ENCODE assay signal across 17 cellular contexts in the genomic region with DNA sequence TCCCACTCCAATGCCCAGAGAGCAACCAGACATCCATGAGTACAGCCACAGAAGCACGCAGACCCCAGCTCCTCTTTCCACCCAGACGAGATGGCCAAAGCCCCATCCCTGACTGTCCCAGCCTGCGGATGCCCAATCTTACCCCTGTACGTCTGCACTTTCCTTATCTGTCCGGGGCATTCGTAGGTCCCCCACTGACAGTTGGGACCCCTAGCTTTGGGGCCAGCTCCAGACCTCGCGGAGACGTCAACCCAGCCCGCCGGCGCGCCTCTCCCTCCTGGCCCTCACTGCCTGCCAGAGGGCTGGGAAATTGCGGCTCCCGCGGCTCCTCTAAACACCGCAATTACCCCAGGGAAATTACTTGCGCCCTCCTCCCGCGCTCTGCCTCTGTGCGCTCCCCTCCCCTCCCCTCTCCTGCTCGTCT. TPM values are rescaled to one million over a fixed set of nuclear protein-coding genes. Genes with fewer than 3 reads are reported as not detected.
DNase-seq lines count a peak whose midpoint lies in the region; ATAC-seq and TF ChIP-seq lines count a peak whose summit lies in the region.
"Had no signal": no experiment of that assay in that cellular context is flagged by ENCODE, and none has a peak within 500 bp of the region (broad histone marks: within the 10 kb centered on the region; RNA-seq: fewer than 3 reads in every experiment).

No MANE protein-coding gene starts in this region.

- H4K5ac ChIP-seq in mesendoderm (ENCODE audit: low read length), result no peak overlapping the region

- H3K4me2 ChIP-seq in mesendoderm (ENCODE audit: low read length), result no peak overlapping the region

- no CpG with 5 or more reads among the region's 22 CpGs for WGBS in mesendoderm (ENCODE audit: extremely low coverage, insufficient coverage, low lambda C conversion rate)

- no peak overlapping the region for H2BK15ac ChIP-seq in mesendoderm (replicated peaks; ENCODE audit: low read depth)

- no peaks in the 10 kb centered on the region for H3K9me3 ChIP-seq in cardiac muscle cell (ENCODE audit: low read depth)
- no peaks in the 10 kb centered on the region for H3K9me3 ChIP-seq in WERI-Rb-1 (ENCODE audit: severe bottlenecking)
- H3K9me3 ChIP-seq: BE2C had no signal

- no peaks in the 10 kb centered on the region for H3K36me3 ChIP-seq in cardiac muscle cell
- H3K36me3 ChIP-seq in WERI-Rb-1, result no peaks in the 10 kb centered on the region
- H3K36me3 ChIP-seq in mesendoderm (ENCODE audit: control insufficient read depth, insufficient read depth, low read length), result no peaks in the 10 kb centered on the region
- H3K36me3 ChIP-seq: BE2C had no signal

- in situ Hi-C loops in KBM-7 (cut with MboI; ENCODE audit: low pct_unique_long_range_greater_than_20kb, low sequenced_read_pairs), result no loop called here

- no peak overlapping the region for H2BK120ac ChIP-seq in mesendoderm (ENCODE audit: low read depth, low read length)

- H3K27ac ChIP-seq in cardiac muscle cell (no peak overlapping the region), WERI-Rb-1 (no peak overlapping the region), mesendoderm (ENCODE audit: low read depth, low read length) (no peak overlapping the region), caudate nucleus (ENCODE audit: low read depth, low read length) (no peak overlapping the region)

- no peak overlapping the region for H3K9ac ChIP-seq in mesendoderm (ENCODE audit: low read length)

- no peaks in the 10 kb centered on the region for H3K79me1 ChIP-seq in mesendoderm (ENCODE audit: low read length)

- H3K4me3 ChIP-seq in cardiac muscle cell (peak overlapping the region; percentile 8), WERI-Rb-1 (ENCODE audit: low read depth, low read length) (peak overlapping the region; percentile 38), mesendoderm (ENCODE audit: low read length) (no peak overlapping the region)

- no peak overlapping the region for H4K8ac ChIP-seq in mesendoderm (ENCODE audit: low read depth, low read length)

- H3K56ac ChIP-seq in mesendoderm (ENCODE audit: low read length), result no peak overlapping the region

- no peak for DNase-seq in cardiac muscle cell (ENCODE audit: low read depth in 1 of 2, low spot score in 1 of 2)
- no peak for DNase-seq in Right ventricle myocardium inferior (ENCODE audit: missing footprints)
- peak; percentile 15 for DNase-seq in WERI-Rb-1
- peak; percentile 14 for DNase-seq in mesendoderm
- no peak for DNase-seq in SKM-1 (lab: John Stamatoyannopoulos, UW; ENCODE audit: unreplicated experiment)
- DNase-seq in caudate nucleus (lab: John Stamatoyannopoulos, UW), result no peak
- no peak for DNase-seq in KBM-7
- no peak for DNase-seq in activated CD4-positive, alpha-beta T cell treated with anti-CD3 and anti-CD28 coated beads for 1 hour
- DNase-seq: activated CD4-positive, alpha-beta T cell treated with anti-CD3 and anti-CD28 coated beads for 36 hours; BE2C; foreskin melanocyte; islet precursor cell; OCI-M1; stimulated activated CD4-positive, alpha-beta T cell treated with anti-CD3 and anti-CD28 coated beads, Interleukin-1b, Interleukin-23, amount 100 ng/mL, for 48 hours; trophoblast cell had no signal

- H2BK5ac ChIP-seq in mesendoderm (ENCODE audit: low read length), result no peak overlapping the region

- no peak overlapping the region for H3K23ac ChIP-seq in mesendoderm (ENCODE audit: low read length)

- no peak overlapping the region for H2AK5ac ChIP-seq in mesendoderm (ENCODE audit: low read length)

- peaks cover 99% of the 10 kb centered on the region for H3K27me3 ChIP-seq in cardiac muscle cell
- H3K27me3 ChIP-seq in WERI-Rb-1 (ENCODE audit: insufficient read depth, low read depth, severe bottlenecking), result peaks cover 42% of the 10 kb centered on the region
- peaks cover 25% of the 10 kb centered on the region for H3K27me3 ChIP-seq in mesendoderm (ENCODE audit: insufficient read depth, low read length, poor library complexity)

- ATAC-seq in Right ventricle myocardium inferior, result no peak
- ATAC-seq: activated CD4-positive, alpha-beta T cell treated with anti-CD3 and anti-CD28 coated beads for 36 hours had no signal

- intact Hi-C loops in Right ventricle myocardium inferior (cut with DNase I), result no loop called here

- no peaks in the 10 kb centered on the region for H3K79me2 ChIP-seq in mesendoderm (ENCODE audit: control insufficient read depth, insufficient read depth, low read length)

- no peak for TF ChIP-seq CTCF in cardiac muscle cell (IDR thresholded peaks at IDR 0.05; ENCODE audit: low read depth, low read length)
- no peak for TF ChIP-seq CTCF in WERI-Rb-1 (IDR thresholded peaks at IDR 0.05; ENCODE audit: low read depth, low read length)

- H3K4ac ChIP-seq in mesendoderm (ENCODE audit: low read depth, low read length), result no peak overlapping the region

- H3K18ac ChIP-seq in mesendoderm (ENCODE audit: low read length), result no peak overlapping the region

- peaks cover 4% of the 10 kb centered on the region for H3K4me1 ChIP-seq in cardiac muscle cell (ENCODE audit: low read depth)
- no peaks in the 10 kb centered on the region for H3K4me1 ChIP-seq in mesendoderm (ENCODE audit: control insufficient read depth, low read depth, low read length)
- H3K4me1 ChIP-seq: BE2C had no signal

RNA-seq across cellular contexts. Expression of gene ECEL1, which starts 2.3 kb away (rescaled TPM):
- total RNA-seq in cardiac muscle cell (1.6 and 2.3 TPM in 2 replicates), Right ventricle myocardium inferior (not detected)
- polyA plus RNA-seq in cardiac muscle cell, result 0.70 and 0.80 TPM in 2 replicates
- polyA plus RNA-seq in mesendoderm (2013, experiment 1 of 2), result 0.86 TPM
- polyA plus RNA-seq in mesendoderm (2013, experiment 2 of 2), result 0.70 TPM
- total RNA-seq: MCF 10A had no signal

RNA-seq across cellular contexts. Expression of gene ALPI, which starts 29.4 kb away (rescaled TPM):
- total RNA-seq in cardiac muscle cell, result not detected in 2 replicates
- not detected in 2 replicates for polyA plus RNA-seq in cardiac muscle cell
- total RNA-seq in Right ventricle myocardium inferior, result not detected
- polyA plus RNA-seq in mesendoderm (2013, experiment 1 of 2), result not detected
- polyA plus RNA-seq in mesendoderm (2013, experiment 2 of 2), result not detected
- total RNA-seq: activated CD4-positive, alpha-beta T cell treated with anti-CD3 and anti-CD28 coated beads for 36 hours; MCF 10A; renal cortical epithelial cell had no signal

RNA-seq across cellular contexts. Expression of gene PRSS56, which starts 34.8 kb away (rescaled TPM):
- total RNA-seq in cardiac muscle cell (not detected in 2 replicates), Right ventricle myocardium inferior (0.11 TPM)
- polyA plus RNA-seq in cardiac muscle cell, result 0.07 TPM in 1 of 2 replicates, not detected in the other
- polyA plus RNA-seq in mesendoderm (2013, experiment 1 of 2), result not detected
- polyA plus RNA-seq in mesendoderm (2013, experiment 2 of 2), result 0.01 TPM
- total RNA-seq: activated CD4-positive, alpha-beta T cell treated with anti-CD3 and anti-CD28 coated beads for 36 hours; MCF 10A; renal cortical epithelial cell had no signal

RNA-seq across cellular contexts. Expression of gene CHRND, which starts 40.6 kb away (rescaled TPM):
- total RNA-seq in cardiac muscle cell (0.09 TPM in 1 of 2 replicates, not detected in the other), Right ventricle myocardium inferior (not detected)
- polyA plus RNA-seq in cardiac muscle cell, result 0.05 TPM in 1 of 2 replicates, not detected in the other
- polyA plus RNA-seq in mesendoderm (2013, experiment 1 of 2), result not detected
- 0.04 TPM for polyA plus RNA-seq in mesendoderm (2013, experiment 2 of 2)
- total RNA-seq: activated CD4-positive, alpha-beta T cell treated with anti-CD3 and anti-CD28 coated beads for 36 hours; MCF 10A; renal cortical epithelial cell had no signal

RNA-seq across cellular contexts. Expression of gene CHRNG, which starts 54.1 kb away (rescaled TPM):
- total RNA-seq in cardiac muscle cell (0.04 TPM in 1 of 2 replicates, not detected in the other), Right ventricle myocardium inferior (not detected)
- 0.28 and 0.37 TPM in 2 replicates for polyA plus RNA-seq in cardiac muscle cell
- polyA plus RNA-seq in mesendoderm (2013, experiment 1 of 2), result not detected
- not detected for polyA plus RNA-seq in mesendoderm (2013, experiment 2 of 2)
- total RNA-seq: activated CD4-positive, alpha-beta T cell treated with anti-CD3 and anti-CD28 coated beads for 36 hours; MCF 10A; renal cortical epithelial cell had no signal

Comparison
In these comparisons a context has a peak if more than half of its experiments do, and no peak if none do; other contexts are left out.
1. DNase-seq: peak in WERI-Rb-1 (single experiment) and mesendoderm (single experiment); none in cardiac muscle cell (0 of 2), Right ventricle myocardium inferior (single experiment), SKM-1 (single experiment), caudate nucleus (0 of 61), KBM-7 (single experiment) and activated CD4-positive, alpha-beta T cell treated with anti-CD3 and anti-CD28 coated beads for 1 hour (single experiment).